In the genomic region with DNA sequence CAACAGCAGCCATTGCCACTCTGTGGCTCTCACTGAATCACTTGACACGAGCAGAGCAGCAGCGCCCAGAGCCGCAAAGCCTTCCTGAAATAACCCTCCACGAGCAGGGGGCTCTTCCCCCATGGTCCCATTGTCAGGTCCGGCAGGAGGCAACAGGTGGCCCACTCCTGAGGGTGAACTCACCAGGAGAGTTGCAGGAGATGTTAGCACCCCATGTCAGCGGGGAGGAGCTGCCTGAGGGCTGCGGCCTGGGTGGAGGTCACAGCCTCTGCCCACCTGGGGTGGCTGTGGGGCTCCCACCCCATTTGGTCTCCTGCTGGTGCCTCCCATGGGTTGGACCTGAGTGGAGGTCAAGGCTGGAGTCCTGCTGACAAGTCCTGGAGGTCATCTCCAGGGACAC, we compare ENCODE assay signal across 21 cellular contexts. TPM values are rescaled to one million over a fixed set of nuclear protein-coding genes. Genes with fewer than 3 reads are reported as not detected.
A peak's percentile ranks its signal among the peaks of the same experiment; 100 is the strongest.
DNase-seq lines count a peak whose midpoint lies in the region; FAIRE-seq and TF ChIP-seq lines count a peak whose summit lies in the region.
"Had no signal": no experiment of that assay in that cellular context is flagged by ENCODE, and none has a peak within 500 bp of the region (broad histone marks: within the 10 kb centered on the region; RNA-seq: fewer than 3 reads in every experiment).

No MANE protein-coding gene starts in this region.

- WGBS in endodermal cell (ENCODE audit: insufficient coverage in 1 of 2, insufficient read length in 1 of 2), 2 experiments, result 88 to 92% methylated on average over 6 to 7 of the region's 7 CpGs

- no peak overlapping the region for H3K27ac Mint-ChIP-seq in activated CD4-positive, alpha-beta T cell treated with anti-CD3 and anti-CD28 coated beads, Interleukin-2, amount 10 ng/mL, durations not matched to agents 24 days and 14 days
- no peak overlapping the region for H3K27ac Mint-ChIP-seq in endodermal cell
- H3K27ac Mint-ChIP-seq: CD4-positive, CD25-positive, alpha-beta regulatory T cell; CD8-positive, alpha-beta memory T cell; H9 had no signal

- no peak overlapping the region for H3K4me3 Mint-ChIP-seq in activated CD4-positive, alpha-beta T cell treated with anti-CD3 and anti-CD28 coated beads, Interleukin-2, amount 10 ng/mL, durations not matched to agents 24 days and 14 days
- H3K4me3 Mint-ChIP-seq in endodermal cell, result no peak overlapping the region
- H3K4me3 Mint-ChIP-seq: CD4-positive, CD25-positive, alpha-beta regulatory T cell; CD8-positive, alpha-beta memory T cell; H9 had no signal

- H3K9me3 ChIP-seq in endodermal cell (ENCODE audit: control insufficient read depth, low read length), result no peaks in the 10 kb centered on the region
- H3K9me3 ChIP-seq: BE2C had no signal

- H3K9ac ChIP-seq in endodermal cell (ENCODE audit: extremely low read depth, low read length, poor library complexity, severe bottlenecking), result no peak overlapping the region

- H3K4me1 Mint-ChIP-seq in activated CD4-positive, alpha-beta T cell treated with anti-CD3 and anti-CD28 coated beads, Interleukin-2, amount 10 ng/mL, durations not matched to agents 24 days and 14 days, result no peaks in the 10 kb centered on the region
- H3K4me1 Mint-ChIP-seq in endodermal cell, result peaks cover 3% of the 10 kb centered on the region
- H3K4me1 Mint-ChIP-seq: CD4-positive, CD25-positive, alpha-beta regulatory T cell; CD8-positive, alpha-beta memory T cell had no signal

- no peaks in the 10 kb centered on the region for H3K4me1 ChIP-seq in endodermal cell (ENCODE audit: control insufficient read depth, insufficient read depth, low read length)

- peaks cover 2% of the 10 kb centered on the region for H3K27me3 Mint-ChIP-seq in activated CD4-positive, alpha-beta T cell treated with anti-CD3 and anti-CD28 coated beads, Interleukin-2, amount 10 ng/mL, durations not matched to agents 24 days and 14 days
- H3K27me3 Mint-ChIP-seq in endodermal cell (ENCODE audit: insufficient read depth), result no peaks in the 10 kb centered on the region

- no peak overlapping the region for H3K27ac ChIP-seq in endodermal cell (ENCODE audit: low read depth, low read length)

- no peaks in the 10 kb centered on the region for H3K36me3 Mint-ChIP-seq in activated CD4-positive, alpha-beta T cell treated with anti-CD3 and anti-CD28 coated beads, Interleukin-2, amount 10 ng/mL, durations not matched to agents 24 days and 14 days (ENCODE audit: low read depth)
- H3K36me3 Mint-ChIP-seq in endodermal cell (ENCODE audit: low read depth), result no peaks in the 10 kb centered on the region
- H3K36me3 Mint-ChIP-seq: CD4-positive, CD25-positive, alpha-beta regulatory T cell; CD8-positive, alpha-beta memory T cell had no signal

- no peaks in the 10 kb centered on the region for H3K27me3 ChIP-seq in endodermal cell (ENCODE audit: control insufficient read depth, insufficient read depth, low read length, poor library complexity, severe bottlenecking)
- H3K27me3 ChIP-seq: BE2C had no signal

- no peak for TF ChIP-seq CTCF in endodermal cell (conservative IDR thresholded peaks at IDR 0.05)

- no peak for FAIRE-seq in urothelium cell line (lab: Jason Lieb, UNC)
- FAIRE-seq: D721Med, G401.6, GM12892, GM18507, HepG2 had no signal

- DNase-seq in activated CD4-positive, alpha-beta T cell treated with anti-CD3 and anti-CD28 coated beads, Interleukin-2, amount 10 ng/mL, durations not matched to agents 24 days and 14 days, result peak; percentile 46
- DNase-seq in activated CD4-positive, alpha-beta T cell treated with anti-CD3 and anti-CD28 coated beads for 48 hours, result no peak
- DNase-seq in endodermal cell, result peak; percentile 23
- DNase-seq in myocyte (ENCODE audit: low read depth), result peak; percentile 20
- DNase-seq in urothelium cell line (ENCODE audit: low spot score), result peak; percentile 3
- no peak for DNase-seq in GM19240 (ENCODE audit: insufficient read length, low spot score)
- no peak for DNase-seq in NCI-H2029 treated with DMSO at 0.1 percent for 48 hours (lab: John Stamatoyannopoulos, UW)
- DNase-seq in SIG-M5 treated with dmso at 0.1 percent for 504 hours (lab: John Stamatoyannopoulos, UW; ENCODE audit: unreplicated experiment), result no peak
- DNase-seq: 8988T; BE2C; C1 segment of cervical spinal cord; CD4-positive, CD25-positive, alpha-beta regulatory T cell; CD8-positive, alpha-beta memory T cell; COR-L47; GOT3; H9 had no signal

- H3K9me3 Mint-ChIP-seq in activated CD4-positive, alpha-beta T cell treated with anti-CD3 and anti-CD28 coated beads, Interleukin-2, amount 10 ng/mL, durations not matched to agents 24 days and 14 days, result no peaks in the 10 kb centered on the region
- H3K9me3 Mint-ChIP-seq in endodermal cell, result no peaks in the 10 kb centered on the region
- H3K9me3 Mint-ChIP-seq: CD8-positive, alpha-beta memory T cell; H9 had no signal

- no peak overlapping the region for H3K4me3 ChIP-seq in endodermal cell (ENCODE audit: low read length)

- H3K36me3 ChIP-seq in endodermal cell (ENCODE audit: control insufficient read depth, insufficient read depth, low read length), result no peaks in the 10 kb centered on the region
- H3K36me3 ChIP-seq: BE2C had no signal

- intact Hi-C loops in activated CD4-positive, alpha-beta T cell treated with anti-CD3 and anti-CD28 coated beads, Interleukin-2, amount 10 ng/mL, durations not matched to agents 24 days and 14 days (cut with micrococcal nuclease), result no loop called here

RNA-seq across cellular contexts. Expression of a gene that starts 12.3 kb away (rescaled TPM):
- not detected in 2 replicates for total RNA-seq in activated CD4-positive, alpha-beta T cell treated with anti-CD3 and anti-CD28 coated beads, Interleukin-2, amount 10 ng/mL, durations not matched to agents 24 days and 14 days
- total RNA-seq in endodermal cell, result not detected
- not detected for polyA plus RNA-seq in endodermal cell (2013, experiment 1 of 2)
- polyA plus RNA-seq in endodermal cell (2013, experiment 2 of 2), result not detected
- not detected in 2 replicates for total RNA-seq in myocyte
- polyA plus RNA-seq in myocyte (2012), result not detected
- total RNA-seq: CD4-positive, CD25-positive, alpha-beta regulatory T cell; CD8-positive, alpha-beta memory T cell; H9; HepG2 had no signal
- polyA plus RNA-seq: CD4-positive, CD25-positive, alpha-beta regulatory T cell; CD8-positive, alpha-beta memory T cell; HepG2 had no signal

RNA-seq across cellular contexts. Expression of a gene that starts 47.1 kb away (rescaled TPM):
- total RNA-seq in activated CD4-positive, alpha-beta T cell treated with anti-CD3 and anti-CD28 coated beads, Interleukin-2, amount 10 ng/mL, durations not matched to agents 24 days and 14 days, result not detected in 2 replicates
- 1 to 10 TPM; 1.6 to 6.7 TPM for total RNA-seq in endodermal cell
- polyA plus RNA-seq in endodermal cell (2013, experiment 1 of 2), result 0.64 TPM
- 0.37 TPM for polyA plus RNA-seq in endodermal cell (2013, experiment 2 of 2)
- 0.21 TPM in 1 of 2 replicates, not detected in the other for total RNA-seq in myocyte
- polyA plus RNA-seq in myocyte (2012), result 0.13 TPM
- total RNA-seq: CD4-positive, CD25-positive, alpha-beta regulatory T cell had no signal
- polyA plus RNA-seq: CD4-positive, CD25-positive, alpha-beta regulatory T cell; CD8-positive, alpha-beta memory T cell had no signal

RNA-seq across cellular contexts. Expression of a gene that starts 53.5 kb away (rescaled TPM):
- not detected in 2 replicates for total RNA-seq in activated CD4-positive, alpha-beta T cell treated with anti-CD3 and anti-CD28 coated beads, Interleukin-2, amount 10 ng/mL, durations not matched to agents 24 days and 14 days
- total RNA-seq in endodermal cell (not detected), myocyte (not detected in 2 replicates)
- not detected for polyA plus RNA-seq in endodermal cell (2013, experiment 1 of 2)
- not detected for polyA plus RNA-seq in endodermal cell (2013, experiment 2 of 2)
- 0.03 TPM for polyA plus RNA-seq in myocyte (2012)
- total RNA-seq: CD4-positive, CD25-positive, alpha-beta regulatory T cell; CD8-positive, alpha-beta memory T cell; H9 had no signal
- polyA plus RNA-seq: CD4-positive, CD25-positive, alpha-beta regulatory T cell; CD8-positive, alpha-beta memory T cell had no signal

Comparison
In these comparisons a context has a peak if more than half of its experiments do, and no peak if none do; other contexts are left out.
1. DNase-seq: peak in activated CD4-positive, alpha-beta T cell treated with anti-CD3 and anti-CD28 coated beads, Interleukin-2, amount 10 ng/mL, durations not matched to agents 24 days and 14 days (single experiment), endodermal cell (single experiment), myocyte (single experiment) and urothelium cell line (single experiment); none in activated CD4-positive, alpha-beta T cell treated with anti-CD3 and anti-CD28 coated beads for 48 hours (single experiment), GM19240 (single experiment), NCI-H2029 treated with DMSO at 0.1 percent for 48 hours (single experiment) and SIG-M5 treated with dmso at 0.1 percent for 504 hours (single experiment).